In the genomic region with DNA sequence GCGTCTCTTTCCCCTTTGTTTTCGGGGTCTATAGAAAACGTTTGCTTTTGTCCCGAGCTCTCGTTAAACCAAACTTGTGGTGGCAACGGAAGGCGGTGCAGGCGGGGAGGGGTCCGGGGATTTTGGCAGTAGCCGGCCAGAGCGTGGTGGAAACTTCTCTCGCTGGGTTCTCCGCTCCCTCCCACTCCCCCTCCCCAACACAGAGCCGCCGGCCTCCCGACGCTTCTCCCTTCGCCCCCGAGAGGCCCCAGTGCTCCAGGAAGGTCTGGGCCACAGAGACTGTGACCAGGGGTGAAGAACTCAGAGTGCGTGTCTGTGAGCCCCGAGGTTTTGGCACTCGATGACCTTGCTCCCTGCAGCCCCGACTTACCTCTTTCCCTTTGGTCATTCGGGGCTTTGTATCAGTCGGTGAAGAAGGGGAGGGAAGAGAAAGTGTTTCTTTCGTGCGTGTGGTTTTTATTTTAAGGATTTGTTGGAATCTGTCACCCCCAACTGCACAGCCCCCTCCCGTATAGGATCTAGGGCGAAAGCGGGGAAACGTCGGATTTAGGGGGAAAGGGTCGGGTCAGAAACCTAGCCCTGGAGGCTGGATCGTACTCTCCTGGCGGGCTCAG, we compare ENCODE assay signal across 8 cellular contexts. TPM values are rescaled to one million over a fixed set of nuclear protein-coding genes. Genes with fewer than 3 reads are reported as not detected.
DNase-seq lines count a peak whose midpoint lies in the region; ATAC-seq and TF ChIP-seq lines count a peak whose summit lies in the region.

No MANE protein-coding gene starts in this region.

- H3K27me3 ChIP-seq in RWPE2 (ENCODE audit: insufficient read depth, poor library complexity, severe bottlenecking) (no peaks in the 10 kb centered on the region), skeletal muscle satellite cell (ENCODE audit: control insufficient read depth, insufficient read depth, low read length) (peaks cover 32% of the 10 kb centered on the region)

- peak overlapping the region; percentile 60 for H3K9ac ChIP-seq in skeletal muscle satellite cell (ENCODE audit: low read depth, low read length)

- in situ Hi-C loops in G401 (cut with HindIII; ENCODE audit: low sequenced_read_pairs): no loop called here

- peak overlapping the region; percentile 82 for H3K27ac ChIP-seq in RWPE2 (ENCODE audit: poor library complexity, severe bottlenecking)

- H3K4me1 ChIP-seq in RWPE2 (ENCODE audit: insufficient read depth, poor library complexity, severe bottlenecking) (no peaks in the 10 kb centered on the region), skeletal muscle satellite cell (ENCODE audit: control insufficient read depth, insufficient read depth, low read length) (peaks cover 32% of the 10 kb centered on the region)

- no peaks in the 10 kb centered on the region for H3K36me3 ChIP-seq in RWPE2 (ENCODE audit: low read depth)
- no peaks in the 10 kb centered on the region for H3K36me3 ChIP-seq in skeletal muscle satellite cell (ENCODE audit: insufficient read depth, low read length)

- H3K4me3 ChIP-seq in RWPE2 (ENCODE audit: severe bottlenecking): peak overlapping the region; percentile 53
- peak overlapping the region; percentile 25 for H3K4me3 ChIP-seq in fibroblast of mammary gland (ENCODE audit: control insufficient read depth, low read depth, low read length)
- peak overlapping the region; percentile 64 for H3K4me3 ChIP-seq in skeletal muscle satellite cell (ENCODE audit: low read length)

- peak overlapping the region; percentile 90 for H3K4me2 ChIP-seq in skeletal muscle satellite cell (ENCODE audit: low read length)

- TF ChIP-seq CTCF in RWPE2 (IDR thresholded peaks at IDR 0.05; ENCODE audit: poor library complexity, severe bottlenecking): no peak
- no peak for TF ChIP-seq CTCF in fibroblast of mammary gland (conservative IDR thresholded peaks at IDR 0.05; ENCODE audit: control insufficient read depth, insufficient read depth, low read depth, low read length)

- H3K9me3 ChIP-seq in RWPE2 (ENCODE audit: severe bottlenecking) (no peaks in the 10 kb centered on the region), skeletal muscle satellite cell (replicated peaks; ENCODE audit: low read length) (no peaks in the 10 kb centered on the region)

- ATAC-seq in RWPE2 (ENCODE audit: low read depth) (no peak), HG02798 (IDR thresholded peaks at IDR 0.05; ENCODE audit: poor library complexity, unreplicated experiment) (no peak)

- DNase-seq in RWPE2 (ENCODE audit: low spot score) (no peak), fibroblast of mammary gland (ENCODE audit: low read depth) (no peak), G401 (ENCODE audit: low spot score) (no peak)
- DNase-seq in stimulated activated CD4-positive, alpha-beta T cell treated with anti-CD3 and anti-CD28 coated beads, Interleukin-4, amount 100 ng/mL, for 1 hour: no peak
- DNase-seq in stimulated activated naive CD4-positive, alpha-beta T cell treated with Interleukin-2 at 50 U/mL for 16 hours (lab: John Stamatoyannopoulos, UW): no peak

- TF ChIP-seq POLR2A in GM19193 (IDR thresholded peaks at IDR 0.05; ENCODE audit: extremely low read depth, insufficient read depth, insufficient read length): peak; percentile 30

RNA-seq across cellular contexts. Expression of gene BCOR, which starts 9.0 kb away (rescaled TPM):
- 5.6 and 7.0 TPM in 2 replicates for total RNA-seq in skeletal muscle satellite cell (2012; rRNA removed)
- total RNA-seq in G401 (2014; rRNA removed; shearing (Covaris generic)): 21.3 and 28.8 TPM in 2 replicates
